In genomic region chr2:63124850-63125249, GRCh38 we compare ENCODE assay signal across 12 cellular contexts.
DNase-seq lines count a peak whose midpoint lies in the region; ATAC-seq and TF ChIP-seq lines count a peak whose summit lies in the region.
"Had no signal": no experiment of that assay in that cellular context is flagged by ENCODE, and none has a peak within 500 bp of the region (broad histone marks: within the 10 kb centered on the region; RNA-seq: fewer than 3 reads in every experiment).

No MANE protein-coding gene starts in this region.

- H3K4me3 Mint-ChIP-seq in CD4-positive, alpha-beta T cell: no peak overlapping the region

- POLR2A ChIA-PET in CD4-positive, alpha-beta T cell (lab: Charles Lee): no interaction called here

- H3K27ac Mint-ChIP-seq in CD4-positive, alpha-beta T cell: no peak overlapping the region
- H3K27ac Mint-ChIP-seq: activated naive CD4-positive, alpha-beta T cell treated with anti-CD3 and anti-CD28 coated beads, Interleukin-2, amount 50 U/mL, for 72 hours had no signal

- H3K27ac ChIP-seq in CD4-positive, alpha-beta T cell (ENCODE audit: low read depth, low read length): no peak overlapping the region
- H3K27ac ChIP-seq: Peyer's patch, uterus had no signal

- peaks cover 24% of the 10 kb centered on the region for H3K36me3 Mint-ChIP-seq in CD4-positive, alpha-beta T cell (ENCODE audit: low read depth)

- H3K27me3 ChIP-seq in CD4-positive, alpha-beta T cell (ENCODE audit: control insufficient read depth, insufficient read depth, low read length): no peaks in the 10 kb centered on the region
- H3K27me3 ChIP-seq: Peyer's patch, uterus had no signal

- CTCF ChIA-PET in CD4-positive, alpha-beta T cell (lab: Charles Lee): no interaction called here

- H3K4me1 Mint-ChIP-seq in CD4-positive, alpha-beta T cell (ENCODE audit: low read depth): no peaks in the 10 kb centered on the region

- H3K27me3 Mint-ChIP-seq in CD4-positive, alpha-beta T cell: no peaks in the 10 kb centered on the region

- peaks cover 6% of the 10 kb centered on the region for H3K9me3 Mint-ChIP-seq in CD4-positive, alpha-beta T cell

- ATAC-seq in GM18499 (IDR thresholded peaks at IDR 0.05; ENCODE audit: insufficient read depth, unreplicated experiment) (peak; percentile 72), HG02938 (IDR thresholded peaks at IDR 0.05; ENCODE audit: unreplicated experiment) (peak; percentile 92), HG03558 (IDR thresholded peaks at IDR 0.05; ENCODE audit: extremely low read depth, unreplicated experiment) (peak; percentile 55)
- no peak for ATAC-seq in CD4-positive, alpha-beta T cell (ENCODE audit: poor library complexity)
- ATAC-seq: activated naive CD4-positive, alpha-beta T cell treated with anti-CD3 and anti-CD28 coated beads, Interleukin-2, amount 50 U/mL, for 72 hours had no signal

- intact Hi-C loops in CD4-positive, alpha-beta T cell (cut with DNase I, micrococcal nuclease): no loop called here

- no peak for TF ChIP-seq CTCF in GM20000 (IDR thresholded peaks at IDR 0.05; ENCODE audit: extremely low read depth, missing control alignments)
- TF ChIP-seq CTCF in CD4-positive, alpha-beta T cell (IDR thresholded peaks at IDR 0.05): no peak

- H3K9me3 ChIP-seq in CD4-positive, alpha-beta T cell (ENCODE audit: control insufficient read depth, low read length): no peaks in the 10 kb centered on the region
- H3K9me3 ChIP-seq: Peyer's patch had no signal

- peak; percentile 7 for DNase-seq in GM20000 (ENCODE audit: low spot score)
- DNase-seq in NCI-H748 (lab: John Stamatoyannopoulos, UW; ENCODE audit: unreplicated experiment): no peak
- no peak for DNase-seq in COLO829 (ENCODE audit: low spot score)
- DNase-seq in activated T-cell treated with anti-CD3 and anti-CD28 coated beads, Interleukin-2, amount 50 U/mL, for 48 hours: no peak
- DNase-seq in CD4-positive, alpha-beta T cell: no peak
- DNase-seq: EL, Peyer's patch, uterus had no signal
